ENCODE assay signal across 9 cellular contexts in the genomic region with DNA sequence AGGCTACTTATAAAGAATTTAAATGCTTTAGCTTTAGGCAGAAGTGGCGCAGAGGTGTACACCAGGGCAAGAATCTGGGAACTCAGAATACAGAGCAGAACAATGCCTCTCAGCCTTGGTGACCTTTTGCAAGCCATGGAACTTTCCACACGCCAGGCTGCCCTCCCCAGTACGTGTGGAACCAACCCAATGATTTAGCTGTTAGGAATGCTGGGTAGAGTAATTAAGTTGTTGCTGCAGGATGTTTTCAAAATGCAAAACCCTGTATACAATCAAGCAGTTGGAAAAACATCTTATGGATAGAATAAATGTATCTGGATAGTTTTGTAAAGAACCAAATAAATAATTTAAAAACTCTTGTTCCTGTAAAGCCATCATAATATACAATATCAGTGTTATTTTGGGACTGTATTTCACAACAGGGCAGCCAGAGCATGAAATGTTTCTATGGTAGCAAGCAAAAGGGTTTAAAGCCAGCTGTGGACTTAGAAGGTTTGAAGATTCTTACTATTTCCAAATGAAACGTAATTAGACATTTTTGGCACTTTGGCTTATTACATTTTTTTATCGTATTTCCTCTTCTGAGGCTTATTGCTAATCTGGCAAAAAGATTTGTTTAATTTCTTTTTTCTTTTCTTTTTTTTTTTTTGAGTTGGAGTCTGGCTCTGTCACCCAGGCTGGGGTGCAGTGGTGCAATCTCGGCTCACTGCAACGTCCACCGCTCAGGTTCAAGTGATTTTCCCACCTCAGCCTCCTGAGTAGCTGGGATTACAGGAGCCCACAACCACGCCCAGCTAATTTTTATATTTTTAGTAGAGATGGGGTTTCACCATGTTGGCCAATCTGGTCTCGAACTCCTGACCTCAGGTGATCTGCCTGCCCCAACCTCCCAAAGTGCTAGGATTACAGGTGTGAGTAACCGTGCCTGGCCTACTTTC. TPM values are rescaled to one million over a fixed set of nuclear protein-coding genes. Genes with fewer than 3 reads are reported as not detected.
DNase-seq lines count a peak whose midpoint lies in the region; ATAC-seq and TF ChIP-seq lines count a peak whose summit lies in the region.
"Had no signal": no experiment of that assay in that cellular context is flagged by ENCODE, and none has a peak within 500 bp of the region (broad histone marks: within the 10 kb centered on the region; RNA-seq: fewer than 3 reads in every experiment).

No MANE protein-coding gene starts in this region.

- H3K27me3 ChIP-seq in left ventricle myocardium inferior (ENCODE audit: low read depth) (no peaks in the 10 kb centered on the region), SJCRH30 (no peaks in the 10 kb centered on the region)

- peak; percentile 79 for DNase-seq in GM04503 (ENCODE audit: low read depth)
- peak; percentile 88 for DNase-seq in amniotic epithelial cell (ENCODE audit: low read depth)
- peak; percentile 58 for DNase-seq in left ventricle myocardium inferior
- DNase-seq in posterior vena cava (ENCODE audit: low spot score), result peak; percentile 85
- DNase-seq in mesenteric fat pad (ENCODE audit: low spot score), result no peak
- DNase-seq in SJCRH30, result no peak
- no peak for DNase-seq in DMS79 (lab: John Stamatoyannopoulos, UW)
- DNase-seq: erythroblast had no signal

- ATAC-seq in GM21390 (IDR thresholded peaks at IDR 0.05; ENCODE audit: unreplicated experiment), result no peak

- intact Hi-C loops in left ventricle myocardium inferior (cut with micrococcal nuclease) (no loop called here), posterior vena cava (cut with DNase I) (no loop called here)

- TF ChIP-seq CTCF in left ventricle myocardium inferior (IDR thresholded peaks at IDR 0.05; ENCODE audit: borderline replicate concordance), result no peak

- H3K4me1 ChIP-seq in left ventricle myocardium inferior (peaks cover 38% of the 10 kb centered on the region), SJCRH30 (no peaks in the 10 kb centered on the region)

- H3K9me3 ChIP-seq in left ventricle myocardium inferior (replicated peaks), result no peaks in the 10 kb centered on the region
- no peaks in the 10 kb centered on the region for H3K9me3 ChIP-seq in SJCRH30 (replicated peaks)

- H3K4me3 ChIP-seq in left ventricle myocardium inferior, result no peak overlapping the region
- H3K4me3 ChIP-seq in SJCRH30, result no peak overlapping the region

- H3K27ac ChIP-seq in left ventricle myocardium inferior (replicated peaks) (peak overlapping the region; percentile 62), SJCRH30 (no peak overlapping the region)

- H3K36me3 ChIP-seq in left ventricle myocardium inferior, result no peaks in the 10 kb centered on the region
- no peaks in the 10 kb centered on the region for H3K36me3 ChIP-seq in SJCRH30

RNA-seq across cellular contexts. Expression of gene PPP1R36, which starts 19.6 kb away (rescaled TPM):
- total RNA-seq in left ventricle myocardium inferior (0.36 TPM), posterior vena cava (under 1 TPM; 0.62 to 0.65 TPM), mesenteric fat pad (1.3 TPM)
- total RNA-seq in SJCRH30 (2014; rRNA removed; shearing (Covaris generic)), result 0.24 and 0.56 TPM in 2 replicates

RNA-seq across cellular contexts. Expression of gene HSPA2, which starts 28.8 kb away (rescaled TPM):
- 34.0 TPM for total RNA-seq in left ventricle myocardium inferior
- 10 to 100 TPM; 32.7 to 49.0 TPM for total RNA-seq in posterior vena cava
- 9.5 TPM for total RNA-seq in mesenteric fat pad
- total RNA-seq in SJCRH30 (2014; rRNA removed; shearing (Covaris generic)), result 1.8 and 1.9 TPM in 2 replicates

Comparison
In these comparisons a context has a peak if more than half of its experiments do, and no peak if none do; other contexts are left out.
1. DNase-seq: peak in GM04503 (single experiment), amniotic epithelial cell (single experiment), left ventricle myocardium inferior (single experiment) and posterior vena cava (single experiment); none in mesenteric fat pad (single experiment), SJCRH30 (0 of 2) and DMS79 (single experiment).